ENCODE assay signal across 8 cellular contexts in the genomic region with DNA sequence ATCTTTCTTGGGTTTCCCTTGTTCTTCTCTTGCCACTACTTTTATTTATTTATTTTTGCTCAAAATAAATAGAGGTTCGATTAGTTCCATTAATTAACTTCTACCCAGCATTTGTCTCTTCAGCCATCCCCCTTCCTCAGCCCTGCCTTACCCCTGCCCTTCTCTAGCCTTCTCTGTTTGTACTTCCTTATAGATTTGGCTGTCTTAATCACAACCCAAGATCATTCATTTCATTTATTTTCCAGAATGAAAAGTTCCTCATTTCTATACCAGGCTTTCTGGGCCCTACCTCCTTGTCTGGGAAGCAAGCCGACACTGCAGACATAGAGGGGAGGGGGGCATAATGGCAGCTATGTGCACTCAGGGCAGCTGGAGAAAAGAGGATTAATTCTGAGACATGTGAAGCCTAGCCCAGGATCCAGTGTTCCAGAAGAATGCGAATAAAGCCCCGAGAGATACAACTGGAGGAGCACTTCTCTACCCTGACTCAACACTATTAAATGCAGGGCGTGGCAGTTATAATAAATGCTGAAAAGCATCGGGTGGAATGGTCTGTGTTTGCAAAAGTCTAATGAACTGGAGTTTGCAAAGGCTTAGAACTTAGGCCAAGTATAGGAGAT. TPM values are rescaled to one million over a fixed set of nuclear protein-coding genes. Genes with fewer than 3 reads are reported as not detected.
DNase-seq lines count a peak whose midpoint lies in the region; ATAC-seq and TF ChIP-seq lines count a peak whose summit lies in the region.

No MANE protein-coding gene starts in this region.

- POLR2A ChIA-PET in RWPE1 (lab: Yijun Ruan, JAX; ENCODE audit: low non-redundant PET): no interaction called here

- peak; percentile 70 for DNase-seq in RWPE1 (ENCODE audit: low spot score)
- peak; percentile 66 for DNase-seq in fibroblast of mammary gland (ENCODE audit: low read depth)
- peak; percentile 98 for DNase-seq in retinal pigment epithelial cell (ENCODE audit: low read depth)
- DNase-seq in NK-92 treated with Interleukin-12 subunit alpha and Interleukin-12 subunit beta, amount 100 ng/mL, for 24 hours (lab: John Stamatoyannopoulos, UW): no peak
- no peak for DNase-seq in ureter (ENCODE audit: low spot score)
- DNase-seq in activated CD4-positive, alpha-beta T cell treated with anti-CD3 and anti-CD28 coated beads, Interleukin-2, amount 50 U/mL, for 4 hours: no peak

- CTCF ChIA-PET in RWPE1 (lab: Yijun Ruan, JAX): interaction anchor here (0.7 kb wide), 1 partner anchor 1186 kb away, joined by 3 read pairs; no protein-coding TSS in a partner anchor

- TF ChIP-seq CTCF in GM12875 (IDR thresholded peaks at IDR 0.05; ENCODE audit: borderline replicate concordance, insufficient read depth, low read depth, low read length) (no peak), RWPE1 (conservative IDR thresholded peaks at IDR 0.05; ENCODE audit: low read depth) (no peak), fibroblast of mammary gland (conservative IDR thresholded peaks at IDR 0.05; ENCODE audit: control insufficient read depth, insufficient read depth, low read depth, low read length) (no peak), retinal pigment epithelial cell (conservative IDR thresholded peaks at IDR 0.05; ENCODE audit: low read depth, low read length) (no peak)

- H3K4me3 ChIP-seq in GM12875 (ENCODE audit: low read depth, low read length) (peak overlapping the region; percentile 7), fibroblast of mammary gland (ENCODE audit: control insufficient read depth, low read depth, low read length) (no peak overlapping the region), retinal pigment epithelial cell (ENCODE audit: low read length) (no peak overlapping the region)

- ATAC-seq in GM18861 (IDR thresholded peaks at IDR 0.05; ENCODE audit: unreplicated experiment): no peak

- H3K27ac ChIP-seq in RWPE1: peak overlapping the region; percentile 86

RNA-seq across cellular contexts. Expression of a gene that starts 6.4 kb away (rescaled TPM):
- total RNA-seq in ureter: 114 TPM

RNA-seq across cellular contexts. Expression of a gene that starts 53.7 kb away (rescaled TPM):
- total RNA-seq in ureter: 42.4 TPM

RNA-seq across cellular contexts. Expression of a gene that starts 54.1 kb away (rescaled TPM):
- 68.3 TPM for total RNA-seq in ureter

Comparison
In these comparisons a context has a peak if more than half of its experiments do, and no peak if none do; other contexts are left out.
1. DNase-seq: peak in RWPE1 (single experiment), fibroblast of mammary gland (single experiment) and retinal pigment epithelial cell (single experiment); none in NK-92 treated with Interleukin-12 subunit alpha and Interleukin-12 subunit beta, amount 100 ng/mL, for 24 hours (single experiment), ureter (single experiment) and activated CD4-positive, alpha-beta T cell treated with anti-CD3 and anti-CD28 coated beads, Interleukin-2, amount 50 U/mL, for 4 hours (0 of 2).